In genomic region chr11:108019870-108020540, GRCh38 we compare ENCODE assay signal across 17 cellular contexts. TPM values are rescaled to one million over a fixed set of nuclear protein-coding genes. Genes with fewer than 3 reads are reported as not detected.
A peak's percentile ranks its signal among the peaks of the same experiment; 100 is the strongest.
DNase-seq lines count a peak whose midpoint lies in the region; ATAC-seq and TF ChIP-seq lines count a peak whose summit lies in the region.
"Had no signal": no experiment of that assay in that cellular context is flagged by ENCODE, and none has a peak within 500 bp of the region (broad histone marks: within the 10 kb centered on the region; RNA-seq: fewer than 3 reads in every experiment).

No MANE protein-coding gene starts in this region.

- peaks cover 28% of the 10 kb centered on the region for H3K4me1 Mint-ChIP-seq in nephron progenitor cell
- H3K4me1 Mint-ChIP-seq in activated CD4-positive, alpha-beta memory T cell treated with anti-CD3 and anti-CD28 coated beads for 36 hours (ENCODE audit: low read depth), result peaks cover 56% of the 10 kb centered on the region

- no peaks in the 10 kb centered on the region for H3K9me3 ChIP-seq in GM23248 (ENCODE audit: low read depth)
- no peaks in the 10 kb centered on the region for H3K9me3 ChIP-seq in Loucy (ENCODE audit: insufficient read depth, low read depth, low read length)
- H3K9me3 ChIP-seq: BLaER1 treated with 17β-estradiol and CSF1 and Interleukin-3, amounts not matched to agents 10 nM and 100 nM; colonic mucosa had no signal

- no peaks in the 10 kb centered on the region for H3K27me3 Mint-ChIP-seq in nephron progenitor cell (ENCODE audit: low read depth, poor library complexity)
- H3K27me3 Mint-ChIP-seq in activated CD4-positive, alpha-beta memory T cell treated with anti-CD3 and anti-CD28 coated beads for 36 hours, result no peaks in the 10 kb centered on the region
- H3K27me3 Mint-ChIP-seq: activated CD4-positive, alpha-beta T cell treated with anti-CD3 and anti-CD28 coated beads for 36 hours; activated naive CD8-positive, alpha-beta T cell treated with anti-CD3 and anti-CD28 coated beads for 36 hours; naive B cell; T-helper 17 cell had no signal

- 62 to 67% methylated on average over 4 of the region's 4 CpGs for WGBS in GM23248 (ENCODE audit: low coverage in 1 of 2, low lambda C conversion rate in 2 of 2, missing lambda C conversion rate in 2 of 2), 2 experiments

- no peak overlapping the region for H3K9ac ChIP-seq in GM23248
- H3K9ac ChIP-seq in Loucy (ENCODE audit: low read depth, low read length, poor library complexity, severe bottlenecking), result no peak overlapping the region
- H3K9ac ChIP-seq: BLaER1 treated with 17β-estradiol and CSF1 and Interleukin-3, amounts not matched to agents 10 nM and 100 nM had no signal

- peak; percentile 41 for DNase-seq in GM23248
- peak; percentile 72 for DNase-seq in choroid plexus epithelial cell (ENCODE audit: low read depth)
- peak; percentile 12 for DNase-seq in nephron progenitor cell
- no peak for DNase-seq in NCI-H226
- no peak for DNase-seq in activated CD4-positive, alpha-beta memory T cell treated with anti-CD3 and anti-CD28 coated beads for 36 hours
- DNase-seq: activated CD4-positive, alpha-beta T cell treated with anti-CD3 and anti-CD28 coated beads for 36 hours; activated naive CD8-positive, alpha-beta T cell treated with anti-CD3 and anti-CD28 coated beads for 36 hours; activated T-cell treated with anti-CD3 and anti-CD28 coated beads for 4 hours; colonic mucosa; naive B cell; NCI-H1436 treated with DMSO at 0.1 percent for 48 hours; NCI-H524 treated with DMSO at 0.1 percent for 48 hours; T-helper 17 cell had no signal

- H2AFZ ChIP-seq in GM23248 (no peak overlapping the region), Loucy (ENCODE audit: low read length) (no peak overlapping the region)

- H3F3A ChIP-seq in GM23248 (ENCODE audit: insufficient read depth) (no peaks in the 10 kb centered on the region), Loucy (ENCODE audit: low read depth) (no peaks in the 10 kb centered on the region)

- peak overlapping the region; percentile 96 for H3K27ac Mint-ChIP-seq in nephron progenitor cell
- no peak overlapping the region for H3K27ac Mint-ChIP-seq in activated CD4-positive, alpha-beta memory T cell treated with anti-CD3 and anti-CD28 coated beads for 36 hours
- H3K27ac Mint-ChIP-seq: activated CD4-positive, alpha-beta T cell treated with anti-CD3 and anti-CD28 coated beads for 36 hours; activated naive CD8-positive, alpha-beta T cell treated with anti-CD3 and anti-CD28 coated beads for 36 hours; T-helper 17 cell had no signal

- H3K9me3 Mint-ChIP-seq in nephron progenitor cell, result no peaks in the 10 kb centered on the region
- no peaks in the 10 kb centered on the region for H3K9me3 Mint-ChIP-seq in activated CD4-positive, alpha-beta memory T cell treated with anti-CD3 and anti-CD28 coated beads for 36 hours
- H3K9me3 Mint-ChIP-seq: activated naive CD8-positive, alpha-beta T cell treated with anti-CD3 and anti-CD28 coated beads for 36 hours; naive B cell had no signal

- H3K4me1 ChIP-seq in GM23248 (ENCODE audit: insufficient read depth) (peaks cover 9% of the 10 kb centered on the region; the same call in 1 of the 2 replicates), Loucy (ENCODE audit: insufficient read depth, low read length, poor library complexity, severe bottlenecking) (peaks cover 28% of the 10 kb centered on the region)
- H3K4me1 ChIP-seq: colonic mucosa had no signal

- intact Hi-C loops in activated CD4-positive, alpha-beta memory T cell treated with anti-CD3 and anti-CD28 coated beads for 36 hours (cut with micrococcal nuclease), result no loop called here

- no peaks in the 10 kb centered on the region for H3K9me2 ChIP-seq in GM23248 (ENCODE audit: insufficient read depth)
- H3K9me2 ChIP-seq in Loucy (replicated peaks; ENCODE audit: low read depth, low read length), result no peaks in the 10 kb centered on the region

- in situ Hi-C loops in GM23248 (cut with MboI), result no loop called here

- H3K4me2 ChIP-seq in GM23248 (ENCODE audit: unreplicated experiment) (no peak overlapping the region), Loucy (ENCODE audit: low read depth, low read length, poor library complexity, severe bottlenecking) (peak overlapping the region; percentile 46)
- H3K4me2 ChIP-seq: BLaER1 treated with 17β-estradiol and CSF1 and Interleukin-3, amounts not matched to agents 10 nM and 100 nM had no signal

- no peak overlapping the region for H3K4me3 ChIP-seq in GM23248
- H3K4me3 ChIP-seq in Loucy (ENCODE audit: low read length, poor library complexity, severe bottlenecking), result no peak overlapping the region
- H3K4me3 ChIP-seq in choroid plexus epithelial cell (ENCODE audit: low read depth, low read length), result no peak overlapping the region
- H3K4me3 ChIP-seq: BLaER1 treated with 17β-estradiol and CSF1 and Interleukin-3, amounts not matched to agents 10 nM and 100 nM; colonic mucosa had no signal

- ATAC-seq in GM21825 (IDR thresholded peaks at IDR 0.05; ENCODE audit: unreplicated experiment), result no peak
- ATAC-seq: activated CD4-positive, alpha-beta T cell treated with anti-CD3 and anti-CD28 coated beads for 36 hours; T-helper 17 cell had no signal

- H3K79me2 ChIP-seq in GM23248 (ENCODE audit: insufficient read depth), result peaks cover 100% of the 10 kb centered on the region
- peaks cover 98% of the 10 kb centered on the region for H3K79me2 ChIP-seq in Loucy (ENCODE audit: insufficient read depth, low read length)

- H3K36me3 Mint-ChIP-seq in nephron progenitor cell (ENCODE audit: low read depth), result peaks cover 27% of the 10 kb centered on the region
- peaks cover 4% of the 10 kb centered on the region for H3K36me3 Mint-ChIP-seq in activated CD4-positive, alpha-beta memory T cell treated with anti-CD3 and anti-CD28 coated beads for 36 hours

- POLR2A ChIA-PET in activated CD4-positive, alpha-beta memory T cell treated with anti-CD3 and anti-CD28 coated beads for 36 hours (lab: Charles Lee), result interaction anchor here (0.6 kb wide), 1 partner anchor 260 kb away, joined by 3 read pairs; no protein-coding TSS in a partner anchor

- no peak overlapping the region for H3K27ac ChIP-seq in GM23248
- H3K27ac ChIP-seq: BLaER1 treated with 17β-estradiol and CSF1 and Interleukin-3, amounts not matched to agents 10 nM and 100 nM; colonic mucosa; RWPE1 had no signal

- H4K20me1 ChIP-seq in GM23248 (ENCODE audit: insufficient read depth), result peaks cover 20% of the 10 kb centered on the region; the same call in 1 of the 2 replicates
- H4K20me1 ChIP-seq in Loucy (ENCODE audit: insufficient read depth, low read length, poor library complexity, severe bottlenecking), result peaks cover 92% of the 10 kb centered on the region

- no peak overlapping the region for H3K4me3 Mint-ChIP-seq in nephron progenitor cell
- H3K4me3 Mint-ChIP-seq in activated CD4-positive, alpha-beta memory T cell treated with anti-CD3 and anti-CD28 coated beads for 36 hours, result no peak overlapping the region
- H3K4me3 Mint-ChIP-seq: activated CD4-positive, alpha-beta T cell treated with anti-CD3 and anti-CD28 coated beads for 36 hours; activated naive CD8-positive, alpha-beta T cell treated with anti-CD3 and anti-CD28 coated beads for 36 hours; naive B cell; T-helper 17 cell had no signal

- TF ChIP-seq CTCF in Loucy (conservative IDR thresholded peaks at IDR 0.05; ENCODE audit: low read length), result no peak
- TF ChIP-seq CTCF in choroid plexus epithelial cell (conservative IDR thresholded peaks at IDR 0.05; ENCODE audit: low read depth, low read length), result no peak
- no peak for TF ChIP-seq CTCF in nephron progenitor cell (IDR thresholded peaks at IDR 0.05)

- no peaks in the 10 kb centered on the region for H3K27me3 ChIP-seq in GM23248 (replicated peaks; ENCODE audit: insufficient read depth)
- H3K27me3 ChIP-seq in Loucy (ENCODE audit: insufficient read depth, low read length, poor library complexity, severe bottlenecking), result no peaks in the 10 kb centered on the region
- H3K27me3 ChIP-seq: BLaER1 treated with 17β-estradiol and CSF1 and Interleukin-3, amounts not matched to agents 10 nM and 100 nM; colonic mucosa had no signal

- H3K36me3 ChIP-seq in GM23248 (ENCODE audit: low read depth) (no peaks in the 10 kb centered on the region), Loucy (ENCODE audit: insufficient read depth, low read length) (no peaks in the 10 kb centered on the region)
- H3K36me3 ChIP-seq: colonic mucosa had no signal

- CTCF ChIA-PET in activated CD4-positive, alpha-beta memory T cell treated with anti-CD3 and anti-CD28 coated beads for 36 hours (lab: Charles Lee), result interaction anchor here (2.4 kb wide), 1 partner anchor 11 kb away, joined by 17 read pairs; the partner anchor contains the start of gene CUL5

RNA-seq across cellular contexts. Expression of gene CUL5, which starts 11.3 kb away (rescaled TPM):
- 24.4 and 37.5 TPM in 2 replicates for total RNA-seq in GM23248 (2014; rRNA removed; shearing (Covaris generic))
- 29.5 and 31.3 TPM in 2 replicates for polyA plus RNA-seq in GM23248 (2016; fragmentation: Nextera tagmentation; extraction: Ambion mirVana)
- total RNA-seq in activated CD4-positive, alpha-beta memory T cell treated with anti-CD3 and anti-CD28 coated beads for 36 hours, result 10 to 100 TPM; 27.7 to 30.7 TPM

Comparison
In these comparisons a context has a peak if more than half of its experiments do, and no peak if none do; other contexts are left out.
1. DNase-seq: peak in GM23248 (single experiment), choroid plexus epithelial cell (single experiment) and nephron progenitor cell (single experiment); none in NCI-H226 (single experiment) and activated CD4-positive, alpha-beta memory T cell treated with anti-CD3 and anti-CD28 coated beads for 36 hours (single experiment).